In the genomic region with DNA sequence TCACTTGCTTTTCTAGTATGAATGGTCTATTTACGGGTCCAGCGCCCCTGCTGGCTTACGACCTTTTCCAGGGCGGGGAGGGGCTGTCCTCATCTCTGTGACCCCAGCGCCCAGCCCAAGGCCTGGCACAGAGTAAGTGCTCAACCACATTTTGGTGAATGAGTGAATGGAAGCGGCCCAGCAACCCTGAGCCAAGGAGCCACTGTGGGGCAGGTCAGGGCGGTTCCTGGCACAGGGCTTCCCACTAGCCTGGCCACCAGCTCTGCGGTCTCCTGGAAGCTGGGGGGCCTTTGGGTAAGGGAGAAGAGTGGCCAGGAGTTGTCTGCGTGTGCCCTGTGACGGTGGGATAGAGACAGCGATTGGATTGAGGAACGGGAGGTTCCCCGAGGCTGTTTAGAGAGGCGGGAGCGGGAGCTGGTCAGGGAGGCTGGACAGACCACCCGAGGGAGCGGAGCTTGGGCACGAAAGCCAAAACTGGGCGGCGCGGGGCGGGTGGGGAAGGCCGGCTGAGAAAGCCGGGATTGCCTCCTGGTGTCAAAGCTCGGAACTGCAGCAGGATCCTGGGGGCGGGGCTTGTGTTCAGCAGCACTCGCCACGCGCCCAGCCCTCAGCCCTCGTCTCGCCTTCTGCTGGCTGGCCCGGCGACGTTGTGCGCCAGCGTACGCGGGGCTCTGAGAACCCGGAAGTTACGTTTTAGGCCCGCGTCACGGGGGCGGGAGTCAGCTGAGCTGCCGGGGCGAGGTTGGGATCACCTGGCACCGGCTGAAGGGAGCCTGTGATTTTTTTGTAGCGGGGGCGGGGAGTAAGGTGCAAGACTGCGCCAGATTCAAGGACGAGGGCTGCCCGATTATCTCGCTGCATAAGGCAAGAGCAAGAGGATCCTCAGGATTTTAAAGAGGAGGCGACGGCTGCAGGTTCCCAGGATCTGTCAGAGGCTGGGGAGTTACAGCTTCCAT, we compare ENCODE assay signal across 8 cellular contexts. TPM values are rescaled to one million over a fixed set of nuclear protein-coding genes. Genes with fewer than 3 reads are reported as not detected.
DNase-seq lines count a peak whose midpoint lies in the region; ATAC-seq and TF ChIP-seq lines count a peak whose summit lies in the region.

A gene with protein sequence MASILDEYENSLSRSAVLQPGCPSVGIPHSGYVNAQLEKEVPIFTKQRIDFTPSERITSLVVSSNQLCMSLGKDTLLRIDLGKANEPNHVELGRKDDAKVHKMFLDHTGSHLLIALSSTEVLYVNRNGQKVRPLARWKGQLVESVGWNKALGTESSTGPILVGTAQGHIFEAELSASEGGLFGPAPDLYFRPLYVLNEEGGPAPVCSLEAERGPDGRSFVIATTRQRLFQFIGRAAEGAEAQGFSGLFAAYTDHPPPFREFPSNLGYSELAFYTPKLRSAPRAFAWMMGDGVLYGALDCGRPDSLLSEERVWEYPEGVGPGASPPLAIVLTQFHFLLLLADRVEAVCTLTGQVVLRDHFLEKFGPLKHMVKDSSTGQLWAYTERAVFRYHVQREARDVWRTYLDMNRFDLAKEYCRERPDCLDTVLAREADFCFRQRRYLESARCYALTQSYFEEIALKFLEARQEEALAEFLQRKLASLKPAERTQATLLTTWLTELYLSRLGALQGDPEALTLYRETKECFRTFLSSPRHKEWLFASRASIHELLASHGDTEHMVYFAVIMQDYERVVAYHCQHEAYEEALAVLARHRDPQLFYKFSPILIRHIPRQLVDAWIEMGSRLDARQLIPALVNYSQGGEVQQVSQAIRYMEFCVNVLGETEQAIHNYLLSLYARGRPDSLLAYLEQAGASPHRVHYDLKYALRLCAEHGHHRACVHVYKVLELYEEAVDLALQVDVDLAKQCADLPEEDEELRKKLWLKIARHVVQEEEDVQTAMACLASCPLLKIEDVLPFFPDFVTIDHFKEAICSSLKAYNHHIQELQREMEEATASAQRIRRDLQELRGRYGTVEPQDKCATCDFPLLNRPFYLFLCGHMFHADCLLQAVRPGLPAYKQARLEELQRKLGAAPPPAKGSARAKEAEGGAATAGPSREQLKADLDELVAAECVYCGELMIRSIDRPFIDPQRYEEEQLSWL (plus strand): TSS at position 718 of the 956 bp plus-strand sequence. CDS start 319 bp downstream, outside the sequence.

- peak within 1 kb of the TSS; percentile 3 for H2AK5ac ChIP-seq in mesenchymal stem cell (ENCODE audit: low read length, severe bottlenecking)

- no peaks in the 10 kb centered on the region for H3K27me3 Mint-ChIP-seq in Caco-2 (ENCODE audit: insufficient read depth, unreplicated experiment)

- peak within 1 kb of the TSS; percentile 75 to 94 for H3K18ac ChIP-seq in mesenchymal stem cell (ENCODE audit: low read depth in 1 of 2, low read length in 2 of 2)

- peak within 1 kb of the TSS; percentile 87 for H3K27ac Mint-ChIP-seq in Caco-2 (ENCODE audit: unreplicated experiment)

- peak within 1 kb of the TSS; percentile 85 for H4K91ac ChIP-seq in mesenchymal stem cell (ENCODE audit: low read length)

- peaks cover 23% of the 10 kb centered on the region for H3K4me1 Mint-ChIP-seq in Caco-2 (ENCODE audit: low read depth, unreplicated experiment)

- peak within 1 kb of the TSS in 1 of 2 experiments; percentile 97 for H2BK12ac ChIP-seq in mesenchymal stem cell (ENCODE audit: low read length in 2 of 2)

- peak within 1 kb of the TSS; percentile 99 for H3K9ac ChIP-seq in mesenchymal stem cell (ENCODE audit: low read length)

- BruUV-seq in Caco-2 (replicated peaks; lab: Mats Ljungman, UMichigan): no TSS peak

- H3K9me3 ChIP-seq in Caco-2 (no peaks in the 10 kb centered on the region), mesenchymal stem cell (ENCODE audit: control insufficient read depth, low read length) (no peaks in the 10 kb centered on the region)
- no peaks in the 10 kb centered on the region for H3K9me3 ChIP-seq in effector memory CD4-positive, alpha-beta T cell (ENCODE audit: control insufficient read depth, low read length)

- ATAC-seq in GM21360 (IDR thresholded peaks at IDR 0.05; ENCODE audit: unreplicated experiment): peak; percentile 87

- intact Hi-C loops in Caco-2 (cut with micrococcal nuclease; ENCODE audit: unreplicated experiment): loop anchor here (1.0 to 10.0 kb wide), 6 partner anchors 21 to 199 kb away; a partner anchor contains a TSS

- peak within 1 kb of the TSS; percentile 81 for H2AFZ ChIP-seq in mesenchymal stem cell (ENCODE audit: low read depth, low read length)

- H3K27ac ChIP-seq in effector memory CD4-positive, alpha-beta T cell (ENCODE audit: insufficient read depth, low read length, poor library complexity, severe bottlenecking): peak within 1 kb of the TSS; percentile 73
- H3K27ac ChIP-seq in mesenchymal stem cell (ENCODE audit: low read length, poor library complexity, severe bottlenecking): peak within 1 kb of the TSS; percentile 89

- no peaks in the 10 kb centered on the region for H3K9me3 Mint-ChIP-seq in Caco-2 (ENCODE audit: unreplicated experiment)

- H3K14ac ChIP-seq in mesenchymal stem cell (ENCODE audit: low read length in 2 of 2): peak within 1 kb of the TSS in 1 of 2 experiments; percentile 94

- POLR2A ChIA-PET in Caco-2 (lab: Charles Lee): interaction anchor here (0.6 to 2.4 kb wide), 17 partner anchors 20 to 438 kb away, joined by 3 to 23 read pairs (median 4); a partner anchor contains a TSS
- POLR2A ChIA-PET in activated CD8-positive, alpha-beta memory T cell treated with anti-CD3 and anti-CD28 coated beads for 36 hours (lab: Charles Lee): interaction anchor here (0.6 to 2.3 kb wide), 8 partner anchors 35 to 388 kb away, joined by 3 to 21 read pairs (median 4); a partner anchor contains a TSS

- 7% methylated on average over 55 of the region's 55 CpGs for WGBS in mesenchymal stem cell

- peak within 1 kb of the TSS; percentile 39 for H2BK120ac ChIP-seq in mesenchymal stem cell (ENCODE audit: low read depth, low read length)

- H3K4me2 ChIP-seq in mesenchymal stem cell (ENCODE audit: low read length, poor library complexity, severe bottlenecking): peak within 1 kb of the TSS; percentile 89

- peak within 1 kb of the TSS; percentile 88 for H3K4me3 Mint-ChIP-seq in Caco-2 (ENCODE audit: unreplicated experiment)

- H3K27me3 ChIP-seq in Caco-2 (replicated peaks; ENCODE audit: control insufficient read depth, insufficient read depth, low read length): no peaks in the 10 kb centered on the region
- no peaks in the 10 kb centered on the region for H3K27me3 ChIP-seq in effector memory CD4-positive, alpha-beta T cell (replicated peaks; ENCODE audit: control insufficient read depth, insufficient read depth, low read length, poor library complexity, severe bottlenecking)
- H3K27me3 ChIP-seq in mesenchymal stem cell (ENCODE audit: control insufficient read depth in 1 of 2, insufficient read depth in 1 of 2, low read length in 2 of 2): peaks cover 0 to 6% of the 10 kb centered on the region in 2 experiments

- DNase-seq in Caco-2: peak; percentile 97 to 98
- DNase-seq in HT1080 (ENCODE audit: low read depth): peak; percentile 96
- DNase-seq in NOMO-1 (lab: John Stamatoyannopoulos, UW; ENCODE audit: unreplicated experiment in 2 of 2): peak; percentile 96 to 97
- peak; percentile 97 to 98 (median 97) for DNase-seq in effector memory CD4-positive, alpha-beta T cell
- peak; percentile 96 for DNase-seq in mesenchymal stem cell
- peak; percentile 97 for DNase-seq in stimulated activated CD8-positive, alpha-beta memory T cell treated with anti-CD3 and anti-CD28 coated beads, Interleukin-12 subunit alpha, Interleukin-12 subunit beta, amount 100 ng/mL, for 4 hours (ENCODE audit: low read depth)

- H3K79me1 ChIP-seq in mesenchymal stem cell (replicated peaks; ENCODE audit: low read length, poor library complexity, severe bottlenecking): peaks cover 10% of the 10 kb centered on the region

- H3K4me3 ChIP-seq in Caco-2 (ENCODE audit: low read depth, low read length) (peak within 1 kb of the TSS; percentile 87), mesenchymal stem cell (ENCODE audit: insufficient read depth in 1 of 2, low read depth in 1 of 2, low read length in 2 of 2) (peak within 1 kb of the TSS; percentile 92)
- H3K4me3 ChIP-seq in effector memory CD4-positive, alpha-beta T cell (ENCODE audit: insufficient read depth, low read depth, low read length, poor library complexity, severe bottlenecking): peak within 1 kb of the TSS; percentile 97

- peak within 1 kb of the TSS; percentile 47 to 91 for H3K4ac ChIP-seq in mesenchymal stem cell (ENCODE audit: low read depth in 1 of 2, low read length in 2 of 2)

- H2BK15ac ChIP-seq in mesenchymal stem cell (ENCODE audit: low read depth, poor library complexity, severe bottlenecking): peak within 1 kb of the TSS; percentile 64

- peaks cover 14% of the 10 kb centered on the region for H3K4me1 ChIP-seq in Caco-2
- H3K4me1 ChIP-seq in effector memory CD4-positive, alpha-beta T cell (ENCODE audit: control insufficient read depth, insufficient read depth, low read length, poor library complexity, severe bottlenecking): peaks cover 19% of the 10 kb centered on the region
- peaks cover 12% of the 10 kb centered on the region for H3K4me1 ChIP-seq in mesenchymal stem cell (ENCODE audit: control insufficient read depth, insufficient read depth, low read depth, low read length)

- no peak within 1 kb of the TSS for H3K23ac ChIP-seq in mesenchymal stem cell (ENCODE audit: low read length in 2 of 2)

- peaks cover 47% of the 10 kb centered on the region for H3K36me3 Mint-ChIP-seq in Caco-2 (ENCODE audit: insufficient read depth, unreplicated experiment)

- H4K8ac ChIP-seq in mesenchymal stem cell (ENCODE audit: low read length): peak within 1 kb of the TSS; percentile 96

- peak; percentile 84 to 85 for TF ChIP-seq CTCF in Caco-2 (IDR thresholded peaks at IDR 0.05; ENCODE audit: insufficient read depth in 1 of 2, low read depth in 1 of 2, low read length in 1 of 2, severe bottlenecking in 1 of 2, unreplicated experiment in 1 of 2)

- peak within 1 kb of the TSS; percentile 60 for H2BK5ac ChIP-seq in mesenchymal stem cell (ENCODE audit: low read depth, low read length, poor library complexity, severe bottlenecking)

- CTCF ChIA-PET in Caco-2 (lab: Charles Lee): interaction anchor here (0.6 to 3.1 kb wide), 31 partner anchors 9 to 304 kb away, joined by 3 to 112 read pairs (median 6); a partner anchor contains a TSS
- CTCF ChIA-PET in activated CD8-positive, alpha-beta memory T cell treated with anti-CD3 and anti-CD28 coated beads for 36 hours (lab: Charles Lee): interaction anchor here (0.5 to 5.3 kb wide), 20 partner anchors 9 to 827 kb away, joined by 3 to 66 read pairs (median 4); a partner anchor contains a TSS

- H3K36me3 ChIP-seq in Caco-2 (ENCODE audit: control insufficient read depth, insufficient read depth, low read length) (peaks cover 2% of the 10 kb centered on the region; the same call in 1 of the 2 replicates), mesenchymal stem cell (ENCODE audit: control insufficient read depth in 1 of 2, insufficient read depth in 2 of 2, low read depth in 1 of 2, low read length in 2 of 2) (peaks cover 15 to 30% of the 10 kb centered on the region in 2 experiments)
- peaks cover 28% of the 10 kb centered on the region for H3K36me3 ChIP-seq in effector memory CD4-positive, alpha-beta T cell (ENCODE audit: control insufficient read depth, insufficient read depth, low read length)

RNA-seq across cellular contexts. Expression of the gene that starts here (rescaled TPM):
- 27.3 and 29.3 TPM in 2 replicates for total RNA-seq in Caco-2 (2022)
- 36.4 and 36.8 TPM in 2 replicates for total RNA-seq in HT1080 (2014; rRNA removed; shearing (Covaris generic))
- 9.6 and 10.6 TPM in 2 replicates for polyA plus RNA-seq in HT1080 (2015; cell fraction: cytosol; rRNA removed)
- polyA plus RNA-seq in HT1080 (2015; cell fraction: nucleus; rRNA removed): 20.4 and 21.3 TPM in 2 replicates
- total RNA-seq in activated CD8-positive, alpha-beta memory T cell treated with anti-CD3 and anti-CD28 coated beads for 36 hours: 10 to 100 TPM; 16.0 to 16.8 TPM
- 30.6 TPM for polyA plus RNA-seq in mesenchymal stem cell (2013, experiment 1 of 2)
- polyA plus RNA-seq in mesenchymal stem cell (2013, experiment 2 of 2): 29.8 TPM

Comparison
In these comparisons a context has a peak if more than half of its experiments do, and no peak if none do; other contexts are left out.
1. Peak in every context shown above with its lines: DNase-seq, ATAC-seq, H3K4me3 ChIP-seq and H3K27ac ChIP-seq.